ENCODE assay signal across 8 cellular contexts in genomic region chr7:73324081-73324845, GRCh38. TPM values are rescaled to one million over a fixed set of nuclear protein-coding genes. Genes with fewer than 3 reads are reported as not detected.
DNase-seq lines count a peak whose midpoint lies in the region; ATAC-seq and TF ChIP-seq lines count a peak whose summit lies in the region.
"Not testable (repeated sequence)": the region's sequence is repeated elsewhere in the genome, so short reads cannot be mapped to it uniquely, and the experiment has no call there.

No MANE protein-coding gene starts in this region.

- H3K4me3 Mint-ChIP-seq in type B pancreatic cell: peak overlapping the region; percentile 36

- intact Hi-C loops in body of pancreas (cut with DNase I); prostate gland (cut with DNase I): not testable (repeated sequence)

- H3K27ac ChIP-seq in body of pancreas: peak overlapping the region in 3 of 4 donors; percentile 69 to 78 (median 72)
- H3K27ac ChIP-seq in prostate gland: not testable (repeated sequence)

- H3K4me1 Mint-ChIP-seq in type B pancreatic cell (ENCODE audit: unreplicated experiment): not testable (repeated sequence)

- peak; percentile 55 for ATAC-seq in HG03520 (IDR thresholded peaks at IDR 0.05; ENCODE audit: unreplicated experiment)
- peak; percentile 72 to 89 for ATAC-seq in activated CD4-positive, CD25-positive, alpha-beta regulatory T cell treated with anti-CD3 and anti-CD28 coated beads, Interleukin-2, amount 50 U/mL, for 24 hours
- peak; percentile 59 for ATAC-seq in body of pancreas

- not testable (repeated sequence) for H3K27ac Mint-ChIP-seq in type B pancreatic cell

- peaks cover 46% of the 10 kb centered on the region for H3K4me1 ChIP-seq in body of pancreas
- H3K4me1 ChIP-seq in prostate gland (replicated peaks): not testable (repeated sequence)

- not testable (repeated sequence) for H3K36me3 Mint-ChIP-seq in type B pancreatic cell

- TF ChIP-seq CTCF in body of pancreas (IDR thresholded peaks at IDR 0.05) (peak; percentile 16 to 69 (median 54)), prostate gland (IDR thresholded peaks at IDR 0.05) (peak in 3 of 4 experiments; percentile 26 to 55 (median 55)), type B pancreatic cell (conservative IDR thresholded peaks at IDR 0.05) (peak; percentile 72)

- H3K27me3 ChIP-seq in body of pancreas; prostate gland (replicated peaks; ENCODE audit: insufficient read depth): not testable (repeated sequence)

- TF ChIP-seq POLR2A in body of pancreas (IDR thresholded peaks at IDR 0.05): peak in 1 of 3 donors; percentile 20
- not testable (repeated sequence) for TF ChIP-seq POLR2A in prostate gland (IDR thresholded peaks at IDR 0.05)

- peak overlapping the region; percentile 7 to 9 for H3K4me3 ChIP-seq in body of pancreas
- H3K4me3 ChIP-seq in prostate gland: not testable (repeated sequence)

- not testable (repeated sequence) for H3K9me3 ChIP-seq in body of pancreas, prostate gland

- not testable (repeated sequence) for H3K36me3 ChIP-seq in body of pancreas (replicated peaks in 1 of 2; ENCODE audit: insufficient read depth in 1 of 2, low read depth in 2 of 2); prostate gland

- H3K27me3 Mint-ChIP-seq in type B pancreatic cell: not testable (repeated sequence)

- not testable (repeated sequence) for H3K9me3 Mint-ChIP-seq in type B pancreatic cell

- WGBS in body of pancreas, 2 donors: 6% methylated on average over 12 to 30 of the region's 31 CpGs
- 16% methylated on average over 31 of the region's 31 CpGs for WGBS in prostate gland

- DNase-seq in ELR (ENCODE audit: low read depth) (peak; percentile 64), NCI-H526 (lab: John Stamatoyannopoulos, UW) (peak; percentile 59 to 93), body of pancreas (peak; percentile 65 to 75 (median 72)), hepatic stellate cell (ENCODE audit: low spot score) (peak; percentile 74), prostate gland (ENCODE audit: low spot score) (peak; percentile 29)
- DNase-seq in type B pancreatic cell (ENCODE audit: extremely low spot score, unreplicated experiment): not testable (repeated sequence)

RNA-seq across cellular contexts. Expression of gene TRIM50, which starts 3.6 kb away (rescaled TPM):
- total RNA-seq in body of pancreas (10 to 100 TPM; 16.2 to 22.3 TPM), prostate gland (1 to 10 TPM in 1 of 2 donors, not detected in 1; 5.1 TPM), type B pancreatic cell (ENCODE audit: low replicate concordance) (0.76 and 4.6 TPM in 2 replicates)

RNA-seq across cellular contexts. Expression of gene FKBP6, which starts 3.7 kb away (rescaled TPM):
- not detected for total RNA-seq in body of pancreas
- total RNA-seq in prostate gland: 10 to 100 TPM in 1 of 2 donors, not detected in 1; 16.5 TPM
- total RNA-seq in type B pancreatic cell (ENCODE audit: low replicate concordance): not detected in 2 replicates

RNA-seq across cellular contexts. Expression of gene NSUN5, which starts 15.6 kb away (rescaled TPM):
- 10 to 100 TPM; 18.8 to 27.2 TPM for total RNA-seq in body of pancreas
- 10 to 100 TPM; 34.3 to 36.3 TPM for total RNA-seq in prostate gland
- 21.3 and 26.8 TPM in 2 replicates for total RNA-seq in type B pancreatic cell (ENCODE audit: low replicate concordance)
